In the genomic region with DNA sequence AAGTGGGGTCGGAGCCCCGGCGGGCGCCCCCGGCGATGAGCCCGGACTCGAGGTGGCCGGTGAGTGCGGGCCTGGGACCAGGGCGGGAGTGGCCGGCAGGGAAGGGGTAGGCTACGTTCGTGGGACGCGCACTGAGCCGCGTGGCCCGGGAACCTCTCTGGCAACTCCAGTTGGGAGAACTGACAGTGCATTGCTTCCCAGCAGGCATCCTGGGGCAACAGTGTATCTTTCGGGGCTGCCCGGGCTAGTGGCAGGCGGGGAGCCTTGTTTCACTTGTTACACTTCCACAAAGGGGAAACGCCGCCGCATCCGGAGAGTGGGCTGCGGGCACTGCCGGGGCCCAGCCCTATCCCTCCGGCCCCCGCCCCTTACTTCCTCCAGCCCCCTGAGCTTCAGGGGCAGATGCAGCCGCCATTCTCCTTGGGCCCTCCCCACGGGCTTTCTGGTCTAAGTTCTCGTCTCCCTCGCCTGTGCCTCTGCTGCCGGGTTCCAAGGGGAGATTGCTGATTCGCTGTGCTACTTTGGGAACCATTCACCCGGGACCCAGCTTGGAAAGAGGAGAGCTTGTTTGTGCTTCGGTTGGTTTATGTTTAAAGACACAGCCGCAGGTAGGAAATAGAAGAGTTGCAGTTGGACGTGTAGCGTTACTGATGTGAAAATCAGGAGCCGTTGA, we compare ENCODE assay signal across 8 cellular contexts. TPM values are rescaled to one million over a fixed set of nuclear protein-coding genes. Genes with fewer than 3 reads are reported as not detected.
DNase-seq lines count a peak whose midpoint lies in the region; ATAC-seq and TF ChIP-seq lines count a peak whose summit lies in the region.

No MANE protein-coding gene starts in this region.

- peaks cover 67% of the 10 kb centered on the region for H3K4me1 Mint-ChIP-seq in activated CD8-positive, alpha-beta T cell treated with anti-CD3 and anti-CD28 coated beads, Interleukin-2, amount 10 ng/mL, durations not matched to agents 7 days and 5 days (ENCODE audit: low read depth)
- H3K4me1 Mint-ChIP-seq in natural killer cell, result peaks cover 51 to 65% of the 10 kb centered on the region in 2 donors

- H3K9me3 Mint-ChIP-seq in activated CD8-positive, alpha-beta T cell treated with anti-CD3 and anti-CD28 coated beads, Interleukin-2, amount 10 ng/mL, durations not matched to agents 7 days and 5 days (ENCODE audit: insufficient read depth), result no peaks in the 10 kb centered on the region
- no peaks in the 10 kb centered on the region for H3K9me3 Mint-ChIP-seq in natural killer cell

- peaks cover 46% of the 10 kb centered on the region for H3K36me3 Mint-ChIP-seq in activated CD8-positive, alpha-beta T cell treated with anti-CD3 and anti-CD28 coated beads, Interleukin-2, amount 10 ng/mL, durations not matched to agents 7 days and 5 days (ENCODE audit: low read depth)
- no peaks in the 10 kb centered on the region for H3K36me3 Mint-ChIP-seq in natural killer cell

- peak; percentile 11 for ATAC-seq in activated CD8-positive, alpha-beta T cell treated with anti-CD3 and anti-CD28 coated beads, Interleukin-2, amount 10 ng/mL, durations not matched to agents 7 days and 5 days
- peak in 1 of 3 donors; percentile 6 for ATAC-seq in natural killer cell

- H3K27me3 Mint-ChIP-seq in activated CD8-positive, alpha-beta T cell treated with anti-CD3 and anti-CD28 coated beads, Interleukin-2, amount 10 ng/mL, durations not matched to agents 7 days and 5 days (ENCODE audit: low read depth), result no peaks in the 10 kb centered on the region
- H3K27me3 Mint-ChIP-seq in natural killer cell (ENCODE audit: low read depth in 2 of 2), result no peaks in the 10 kb centered on the region

- H3K27ac Mint-ChIP-seq in activated CD8-positive, alpha-beta T cell treated with anti-CD3 and anti-CD28 coated beads, Interleukin-2, amount 10 ng/mL, durations not matched to agents 7 days and 5 days, result peak overlapping the region; percentile 94
- peak overlapping the region; percentile 93 to 94 for H3K27ac Mint-ChIP-seq in natural killer cell

- intact Hi-C loops in natural killer cell (cut with micrococcal nuclease), result loop anchor here (5.0 kb wide), 2 partner anchors 60 to 335 kb away; a partner anchor contains a TSS

- POLR2A ChIA-PET in activated CD8-positive, alpha-beta T cell treated with anti-CD3 and anti-CD28 coated beads, Interleukin-2, amount 10 ng/mL, durations not matched to agents 7 days and 5 days (lab: Charles Lee), result interaction anchor here (1.1 to 3.9 kb wide), 10 partner anchors 12 to 516 kb away, joined by 3 to 33 read pairs (median 6); a partner anchor contains a TSS

- CTCF ChIA-PET in activated CD8-positive, alpha-beta T cell treated with anti-CD3 and anti-CD28 coated beads, Interleukin-2, amount 10 ng/mL, durations not matched to agents 7 days and 5 days (lab: Charles Lee), result interaction anchor here (0.9 to 2.5 kb wide), 12 partner anchors 10 to 201 kb away, joined by 3 to 8 read pairs (median 4); a partner anchor contains a TSS

- H3K4me3 ChIP-seq in epithelial cell of proximal tubule (ENCODE audit: low read depth, low read length), result peak overlapping the region; percentile 89

- H3K4me3 Mint-ChIP-seq in activated CD8-positive, alpha-beta T cell treated with anti-CD3 and anti-CD28 coated beads, Interleukin-2, amount 10 ng/mL, durations not matched to agents 7 days and 5 days, result peak overlapping the region; percentile 99
- peak overlapping the region; percentile 94 for H3K4me3 Mint-ChIP-seq in natural killer cell

- no peak for TF ChIP-seq CTCF in epithelial cell of proximal tubule (conservative IDR thresholded peaks at IDR 0.05; ENCODE audit: low read depth, low read length)
- no peak for TF ChIP-seq CTCF in natural killer cell (IDR thresholded peaks at IDR 0.05)

- peak; percentile 20 for DNase-seq in stimulated activated CD4-positive, alpha-beta T cell treated with anti-CD3 and anti-CD28 coated beads, Interleukin-12 subunit alpha, Interleukin-12 subunit beta, amount 100 ng/mL, for 4 hours
- no peak for DNase-seq in stimulated activated CD4-positive, alpha-beta T cell treated with anti-CD3 and anti-CD28 coated beads, Interleukin-2, amount 100 ng/mL, for 48 hours
- DNase-seq in HuH-7 (ENCODE audit: low spot score) (peak; percentile 56), epithelial cell of proximal tubule (ENCODE audit: low read depth) (no peak), natural killer cell (peak; percentile 50), COR-L47 (lab: John Stamatoyannopoulos, UW) (no peak), NCI-H1694 treated with DMSO at 0.1 percent for 48 hours (lab: John Stamatoyannopoulos, UW) (no peak)
- peak; percentile 84 for DNase-seq in activated CD8-positive, alpha-beta T cell treated with anti-CD3 and anti-CD28 coated beads, Interleukin-2, amount 10 ng/mL, durations not matched to agents 7 days and 5 days

RNA-seq across cellular contexts. Expression of a gene that starts 0.7 kb away (rescaled TPM):
- total RNA-seq in activated CD8-positive, alpha-beta T cell treated with anti-CD3 and anti-CD28 coated beads, Interleukin-2, amount 10 ng/mL, durations not matched to agents 7 days and 5 days, result 10 to 100 TPM; 54.7 to 57.4 TPM
- total RNA-seq in epithelial cell of proximal tubule, result 15.2 and 15.7 TPM in 2 replicates
- 10 to 100 TPM; 45.1 to 72.1 (median 66.5) TPM for total RNA-seq in natural killer cell

RNA-seq across cellular contexts. Expression of a gene that starts 17.5 kb away (rescaled TPM):
- 10 to 100 TPM; 36.9 to 37.7 TPM for total RNA-seq in activated CD8-positive, alpha-beta T cell treated with anti-CD3 and anti-CD28 coated beads, Interleukin-2, amount 10 ng/mL, durations not matched to agents 7 days and 5 days
- total RNA-seq in epithelial cell of proximal tubule (22.0 and 27.4 TPM in 2 replicates), natural killer cell (10 to 100 TPM; 33.4 to 52.1 (median 34.7) TPM)

RNA-seq across cellular contexts. Expression of a gene that starts 28.6 kb away (rescaled TPM):
- total RNA-seq in activated CD8-positive, alpha-beta T cell treated with anti-CD3 and anti-CD28 coated beads, Interleukin-2, amount 10 ng/mL, durations not matched to agents 7 days and 5 days, result not detected
- total RNA-seq in epithelial cell of proximal tubule (not detected in 2 replicates), natural killer cell (under 1 TPM in 2 of 3 donors, not detected in 1; 0.43 to 0.49 TPM)

RNA-seq across cellular contexts. Expression of a gene that starts 37.5 kb away (rescaled TPM):
- total RNA-seq in activated CD8-positive, alpha-beta T cell treated with anti-CD3 and anti-CD28 coated beads, Interleukin-2, amount 10 ng/mL, durations not matched to agents 7 days and 5 days, result 10 to 100 TPM; 33.5 to 35.7 TPM
- total RNA-seq in epithelial cell of proximal tubule (40.1 and 41.0 TPM in 2 replicates), natural killer cell (10 to 100 TPM in 1 of 3 donors, 1 to 10 TPM in 2; 7.4 to 20.4 (median 8.7) TPM)

Comparison
In these comparisons a context has a peak if more than half of its experiments do, and no peak if none do; other contexts are left out.
1. DNase-seq: peak in stimulated activated CD4-positive, alpha-beta T cell treated with anti-CD3 and anti-CD28 coated beads, Interleukin-12 subunit alpha, Interleukin-12 subunit beta, amount 100 ng/mL, for 4 hours (single experiment), HuH-7 (single experiment), activated CD8-positive, alpha-beta T cell treated with anti-CD3 and anti-CD28 coated beads, Interleukin-2, amount 10 ng/mL, durations not matched to agents 7 days and 5 days (single experiment) and natural killer cell (single experiment); none in stimulated activated CD4-positive, alpha-beta T cell treated with anti-CD3 and anti-CD28 coated beads, Interleukin-2, amount 100 ng/mL, for 48 hours (0 of 2), epithelial cell of proximal tubule (single experiment), COR-L47 (single experiment) and NCI-H1694 treated with DMSO at 0.1 percent for 48 hours (single experiment).